ENCODE assay signal across 1 cellular context in genomic region chr2:11389551-11390528, GRCh38.
TF ChIP-seq lines count a peak whose summit lies in the region.

No MANE protein-coding gene starts in this region.

TF ChIP-seq in HCT116, 20 proteins besides CTCF, POLR2A, EP300 and RAD21 (continued from another document):
- no peak for TF ChIP-seq ZBTB33 (IDR thresholded peaks at IDR 0.05; ENCODE audit: extremely low read depth, insufficient replicate concordance, low read length)
- no peak for TF ChIP-seq SP1 (IDR thresholded peaks at IDR 0.05; ENCODE audit: low read depth)
- no peak for TF ChIP-seq EZH2phosphoT487 (IDR thresholded peaks at IDR 0.05; ENCODE audit: borderline replicate concordance)
- no peak for TF ChIP-seq CBX3 (IDR thresholded peaks at IDR 0.05; ENCODE audit: low read depth)
- no peak for TF ChIP-seq TCF7L2 (IDR thresholded peaks at IDR 0.05; ENCODE audit: borderline replicate concordance, extremely low read depth, insufficient read depth, insufficient read length)
